In genomic region chr5:146623657-146624056, GRCh38 we compare ENCODE assay signal across 14 cellular contexts.
DNase-seq lines count a peak whose midpoint lies in the region.
"Had no signal": no experiment of that assay in that cellular context is flagged by ENCODE, and none has a peak within 500 bp of the region (broad histone marks: within the 10 kb centered on the region; RNA-seq: fewer than 3 reads in every experiment).

No MANE protein-coding gene starts in this region.

- H3K36me3 ChIP-seq in GM23248 (ENCODE audit: low read depth) (no peaks in the 10 kb centered on the region), mesendoderm (ENCODE audit: control insufficient read depth, insufficient read depth, low read length) (no peaks in the 10 kb centered on the region)

- no peaks in the 10 kb centered on the region for H4K20me1 ChIP-seq in GM23248 (ENCODE audit: insufficient read depth)

- H3K79me2 ChIP-seq in GM23248 (ENCODE audit: insufficient read depth) = no peaks in the 10 kb centered on the region
- H3K79me2 ChIP-seq in mesendoderm (ENCODE audit: control insufficient read depth, insufficient read depth, low read length) = no peaks in the 10 kb centered on the region

- no peak overlapping the region for H3K4ac ChIP-seq in mesendoderm (ENCODE audit: low read depth, low read length)

- H3K4me2 ChIP-seq in GM23248 (ENCODE audit: unreplicated experiment) (no peak overlapping the region), mesendoderm (ENCODE audit: low read length) (no peak overlapping the region)

- H2AFZ ChIP-seq in GM23248 = no peak overlapping the region

- H3K27me3 ChIP-seq in GM23248 (replicated peaks; ENCODE audit: insufficient read depth) (no peaks in the 10 kb centered on the region), mesendoderm (ENCODE audit: insufficient read depth, low read length, poor library complexity) (no peaks in the 10 kb centered on the region)

- H2AK5ac ChIP-seq in mesendoderm (ENCODE audit: low read length) = no peak overlapping the region

- no peaks in the 10 kb centered on the region for H3K79me1 ChIP-seq in mesendoderm (ENCODE audit: low read length)

- no peak overlapping the region for H3K4me3 ChIP-seq in GM23248
- no peak overlapping the region for H3K4me3 ChIP-seq in mesendoderm (ENCODE audit: low read length)

- no peak overlapping the region for H4K5ac ChIP-seq in mesendoderm (ENCODE audit: low read length)

- peak; percentile 20 for DNase-seq in NCI-H1092 treated with DMSO at 0.1 percent for 48 hours (lab: John Stamatoyannopoulos, UW)
- no peak for DNase-seq in NCI-H1092 (lab: John Stamatoyannopoulos, UW)
- DNase-seq in COR-L47 (lab: John Stamatoyannopoulos, UW) = peak; percentile 31
- peak; percentile 77 for DNase-seq in NCI-H2227 (lab: John Stamatoyannopoulos, UW; ENCODE audit: unreplicated experiment)
- DNase-seq in SK-N-DZ (ENCODE audit: low spot score) = peak; percentile 59
- DNase-seq in C1 segment of cervical spinal cord (lab: John Stamatoyannopoulos, UW) = no peak
- no peak for DNase-seq in GM23248
- DNase-seq in mesendoderm = no peak
- DNase-seq: CD8-positive, alpha-beta memory T cell; DMS53; GF-D8; HCEC 1CT; HFFc6 had no signal

- H3K9ac ChIP-seq in GM23248 (no peak overlapping the region), mesendoderm (ENCODE audit: low read length) (no peak overlapping the region)

- no peak overlapping the region for H3K27ac ChIP-seq in GM23248
- no peak overlapping the region for H3K27ac ChIP-seq in mesendoderm (ENCODE audit: low read depth, low read length)
- H3K27ac ChIP-seq: 22Rv1 had no signal

- no peak overlapping the region for H2BK120ac ChIP-seq in mesendoderm (ENCODE audit: low read depth, low read length)

- H3K23ac ChIP-seq in mesendoderm (ENCODE audit: low read length) = no peak overlapping the region

- H3K4me1 ChIP-seq in GM23248 (ENCODE audit: insufficient read depth) (no peaks in the 10 kb centered on the region), mesendoderm (ENCODE audit: control insufficient read depth, low read depth, low read length) (no peaks in the 10 kb centered on the region)

- no peak overlapping the region for H3K18ac ChIP-seq in mesendoderm (ENCODE audit: low read length)

- no peaks in the 10 kb centered on the region for H3K9me3 ChIP-seq in GM23248 (ENCODE audit: low read depth)

- H4K8ac ChIP-seq in mesendoderm (ENCODE audit: low read depth, low read length) = no peak overlapping the region

- in situ Hi-C loops in GM23248 (cut with MboI) = no loop called here

- H3K56ac ChIP-seq in mesendoderm (ENCODE audit: low read length) = no peak overlapping the region

- H3K9me2 ChIP-seq in GM23248 (ENCODE audit: insufficient read depth) = no peaks in the 10 kb centered on the region

- no peaks in the 10 kb centered on the region for H3F3A ChIP-seq in GM23248 (ENCODE audit: insufficient read depth)

- H2BK5ac ChIP-seq in mesendoderm (ENCODE audit: low read length) = no peak overlapping the region

- H2BK15ac ChIP-seq in mesendoderm (replicated peaks; ENCODE audit: low read depth) = no peak overlapping the region

- WGBS in GM23248 (ENCODE audit: low coverage in 1 of 2, low lambda C conversion rate in 2 of 2, missing lambda C conversion rate in 2 of 2), 2 experiments = 14 to 15% methylated on average over 4 of the region's 4 CpGs
- no CpG with 5 or more reads among the region's 4 CpGs for WGBS in mesendoderm (ENCODE audit: extremely low coverage, insufficient coverage, low lambda C conversion rate)

Comparison
In these comparisons a context has a peak if more than half of its experiments do, and no peak if none do; other contexts are left out.
1. DNase-seq: peak in NCI-H1092 treated with DMSO at 0.1 percent for 48 hours (single experiment), COR-L47 (single experiment), NCI-H2227 (single experiment) and SK-N-DZ (single experiment); none in NCI-H1092 (single experiment), C1 segment of cervical spinal cord (0 of 14), GM23248 (single experiment) and mesendoderm (single experiment).